ENCODE assay signal across 8 cellular contexts in genomic region chr6:31158863-31159855, GRCh38. TPM values are rescaled to one million over a fixed set of nuclear protein-coding genes. Genes with fewer than 3 reads are reported as not detected.
A peak's percentile ranks its signal among the peaks of the same experiment; 100 is the strongest.
DNase-seq lines count a peak whose midpoint lies in the region; ATAC-seq and TF ChIP-seq lines count a peak whose summit lies in the region.

No MANE protein-coding gene starts in this region.

- H3K4me1 ChIP-seq in testis: peaks cover 11% of the 10 kb centered on the region

- peak overlapping the region; percentile 97 for H3K4me3 Mint-ChIP-seq in activated naive CD8-positive, alpha-beta T cell treated with anti-CD3 and anti-CD28 coated beads, Interleukin-2, amount 50 U/mL, for 24 hours

- ATAC-seq in activated naive CD8-positive, alpha-beta T cell treated with anti-CD3 and anti-CD28 coated beads, Interleukin-2, amount 50 U/mL, for 24 hours: peak; percentile 22
- no peak for ATAC-seq in GM18511 (IDR thresholded peaks at IDR 0.05; ENCODE audit: unreplicated experiment)

- H3K27me3 Mint-ChIP-seq in activated naive CD8-positive, alpha-beta T cell treated with anti-CD3 and anti-CD28 coated beads, Interleukin-2, amount 50 U/mL, for 24 hours: peaks cover 3% of the 10 kb centered on the region

- POLR2A ChIA-PET in AG04449 (lab: Yijun Ruan, JAX): interaction anchor here (0.7 to 2.2 kb wide), 5 partner anchors 10 to 34 kb away, joined by 3 to 8 read pairs (median 4); no protein-coding TSS in a partner anchor

- 11 to 19% methylated on average over 20 to 35 of the region's 35 CpGs for WGBS in testis, 2 donors

- H3K27me3 ChIP-seq in testis: no peaks in the 10 kb centered on the region

- H3K9me3 Mint-ChIP-seq in activated naive CD8-positive, alpha-beta T cell treated with anti-CD3 and anti-CD28 coated beads, Interleukin-2, amount 50 U/mL, for 24 hours: no peaks in the 10 kb centered on the region

- H3K4me1 Mint-ChIP-seq in activated naive CD8-positive, alpha-beta T cell treated with anti-CD3 and anti-CD28 coated beads, Interleukin-2, amount 50 U/mL, for 24 hours: peaks cover 52% of the 10 kb centered on the region

- TF ChIP-seq POLR2A in testis (IDR thresholded peaks at IDR 0.05): no peak

- DNase-seq in AG04449 (ENCODE audit: low read depth, low spot score) (no peak), NCI-H510A (lab: John Stamatoyannopoulos, UW) (peak; percentile 13), kidney tubule cell (ENCODE audit: low spot score) (peak; percentile 57), testis (no peak), NAMALWA (ENCODE audit: low spot score) (no peak)
- peak; percentile 46 for DNase-seq in activated naive CD8-positive, alpha-beta T cell treated with anti-CD3 and anti-CD28 coated beads, Interleukin-2, amount 50 U/mL, for 24 hours

- H3K36me3 ChIP-seq in testis (ENCODE audit: low read depth, missing control alignments): no peaks in the 10 kb centered on the region

- H3K4me3 ChIP-seq in AG04449 (ENCODE audit: low read depth, low read length) (peak overlapping the region; percentile 78), GM12875 (ENCODE audit: low read depth, low read length) (peak overlapping the region; percentile 69), testis (peak overlapping the region; percentile 57 to 78)

- intact Hi-C loops in testis (cut with DNase I; ENCODE audit: low total_unique reads): no loop called here

- H3K27ac Mint-ChIP-seq in activated naive CD8-positive, alpha-beta T cell treated with anti-CD3 and anti-CD28 coated beads, Interleukin-2, amount 50 U/mL, for 24 hours: peak overlapping the region; percentile 97

- CTCF ChIA-PET in AG04449 (lab: Yijun Ruan, JAX): interaction anchor here (0.9 to 4.2 kb wide), 13 partner anchors 9 to 243 kb away, joined by 3 to 24 read pairs (median 5); partner anchors contain the start of gene PSORS1C2

- TF ChIP-seq CTCF in AG04449 (IDR thresholded peaks at IDR 0.05; ENCODE audit: insufficient read depth, low read length, missing control alignments): peak; percentile 14
- peak; percentile 38; the same call in 1 of the 2 replicates for TF ChIP-seq CTCF in GM12875 (IDR thresholded peaks at IDR 0.05; ENCODE audit: borderline replicate concordance, insufficient read depth, low read depth, low read length)
- TF ChIP-seq CTCF in testis (IDR thresholded peaks at IDR 0.05): no peak

- no peaks in the 10 kb centered on the region for H3K9me3 ChIP-seq in testis

- no peak overlapping the region for H3K27ac ChIP-seq in testis

- peaks cover 52% of the 10 kb centered on the region for H3K36me3 Mint-ChIP-seq in activated naive CD8-positive, alpha-beta T cell treated with anti-CD3 and anti-CD28 coated beads, Interleukin-2, amount 50 U/mL, for 24 hours (ENCODE audit: low read depth)

RNA-seq across cellular contexts. Expression of gene TCF19, which starts 0.8 kb away (rescaled TPM):
- 1 to 10 TPM; 3.6 to 3.7 TPM for total RNA-seq in testis
- 4.7 TPM for polyA plus RNA-seq in testis (ENCODE audit: insufficient read depth, low read depth, low replicate concordance)

RNA-seq across cellular contexts. Expression of gene CCHCR1, which starts 1.6 kb away (rescaled TPM):
- total RNA-seq in testis: 10 to 100 TPM; 86.4 to 93.2 TPM
- 174 TPM for polyA plus RNA-seq in testis (ENCODE audit: insufficient read depth, low read depth, low replicate concordance)

RNA-seq across cellular contexts. Expression of gene POU5F1, which starts 11.3 kb away (rescaled TPM):
- total RNA-seq in testis: 1 to 10 TPM; 1.3 to 4.2 TPM
- 3.0 TPM for polyA plus RNA-seq in testis (ENCODE audit: insufficient read depth, low read depth, low replicate concordance)

RNA-seq across cellular contexts. Expression of gene PSORS1C2, which starts 20.3 kb away (rescaled TPM):
- not detected for total RNA-seq in testis
- polyA plus RNA-seq in testis (ENCODE audit: insufficient read depth, low read depth, low replicate concordance): not detected

RNA-seq across cellular contexts. Expression of gene CDSN, which starts 38.9 kb away (rescaled TPM):
- under 1 TPM in 1 of 2 donors, not detected in 1; 0.06 TPM for total RNA-seq in testis
- polyA plus RNA-seq in testis (ENCODE audit: insufficient read depth, low read depth, low replicate concordance): 0.32 TPM

Comparison
In these comparisons a context has a peak if more than half of its experiments do, and no peak if none do; other contexts are left out.
1. DNase-seq: peak in NCI-H510A (single experiment), activated naive CD8-positive, alpha-beta T cell treated with anti-CD3 and anti-CD28 coated beads, Interleukin-2, amount 50 U/mL, for 24 hours (single experiment) and kidney tubule cell (single experiment); none in AG04449 (single experiment), testis (single experiment) and NAMALWA (single experiment).
2. CTCF ChIP-seq: peak in AG04449 (single experiment) and GM12875 (single experiment); none in testis (0 of 3).
3. Peak in every context shown above with its lines, with median percentiles within 50 percentile points of each other: H3K4me3 ChIP-seq.